ENCODE assay signal across 8 cellular contexts in genomic region chr20:45798935-45799642, GRCh38. TPM values are rescaled to one million over a fixed set of nuclear protein-coding genes. Genes with fewer than 3 reads are reported as not detected.
DNase-seq lines count a peak whose midpoint lies in the region; ATAC-seq and TF ChIP-seq lines count a peak whose summit lies in the region.

No MANE protein-coding gene starts in this region.

- H3K9me3 Mint-ChIP-seq in activated naive CD4-positive, alpha-beta T cell treated with anti-CD3 and anti-CD28 coated beads, Interleukin-2, amount 10 ng/mL, durations not matched to agents 7 days and 5 days = no peaks in the 10 kb centered on the region

- no peak for DNase-seq in GM12864 (ENCODE audit: low read depth)
- peak; percentile 82 for DNase-seq in NAMALWA (ENCODE audit: low spot score)
- peak; percentile 81 for DNase-seq in activated naive CD4-positive, alpha-beta T cell treated with anti-CD3 and anti-CD28 coated beads, Interleukin-2, amount 10 ng/mL, durations not matched to agents 7 days and 5 days
- DNase-seq in heart right ventricle = peak in 1 of 2 donors; percentile 61
- peak; percentile 71 for DNase-seq in sciatic nerve (ENCODE audit: low spot score)

- H3K4me3 Mint-ChIP-seq in activated naive CD4-positive, alpha-beta T cell treated with anti-CD3 and anti-CD28 coated beads, Interleukin-2, amount 10 ng/mL, durations not matched to agents 7 days and 5 days = no peak overlapping the region

- H3K9me3 ChIP-seq in heart right ventricle = no peaks in the 10 kb centered on the region

- H3K4me1 Mint-ChIP-seq in activated naive CD4-positive, alpha-beta T cell treated with anti-CD3 and anti-CD28 coated beads, Interleukin-2, amount 10 ng/mL, durations not matched to agents 7 days and 5 days = peaks cover 8% of the 10 kb centered on the region

- peaks cover 0 to 76% (median 49%) of the 10 kb centered on the region in 9 donors for H3K36me3 ChIP-seq in heart right ventricle

- H3K27ac ChIP-seq in heart right ventricle = peak overlapping the region in 1 of 10 donors; percentile 6

- intact Hi-C loops in heart right ventricle (cut with DNase I) = loop anchor here in 1 of 10 donors (10.0 kb wide), 1 partner anchor 834 kb away; the partner anchor contains the start of genes STK4 and TOMM34
- intact Hi-C loops in sciatic nerve (cut with DNase I) = no loop called here

- H3K36me3 Mint-ChIP-seq in activated naive CD4-positive, alpha-beta T cell treated with anti-CD3 and anti-CD28 coated beads, Interleukin-2, amount 10 ng/mL, durations not matched to agents 7 days and 5 days = peaks cover 41% of the 10 kb centered on the region

- 28 to 32% methylated on average over 4 of the region's 4 CpGs for WGBS in heart right ventricle, 2 donors

- H3K27me3 Mint-ChIP-seq in activated naive CD4-positive, alpha-beta T cell treated with anti-CD3 and anti-CD28 coated beads, Interleukin-2, amount 10 ng/mL, durations not matched to agents 7 days and 5 days = no peaks in the 10 kb centered on the region

- peaks cover 0 to 27% (median 4%) of the 10 kb centered on the region in 9 donors for H3K4me1 ChIP-seq in heart right ventricle

- peak; percentile 99 for ATAC-seq in SK-N-SH treated with all-trans-retinoic acid at 6 μM for 48 hours
- ATAC-seq in heart right ventricle = peak; percentile 55 to 86 (median 70)
- peak; percentile 91 for ATAC-seq in sciatic nerve
- ATAC-seq in GM18873 (IDR thresholded peaks at IDR 0.05; ENCODE audit: low FRiP score, unreplicated experiment) = no peak
- no peak for ATAC-seq in HG03457 (IDR thresholded peaks at IDR 0.05; ENCODE audit: unreplicated experiment)

- CTCF ChIA-PET in activated naive CD4-positive, alpha-beta T cell treated with anti-CD3 and anti-CD28 coated beads, Interleukin-2, amount 10 ng/mL, durations not matched to agents 7 days and 5 days (lab: Charles Lee) = interaction anchor here (0.6 to 2.9 kb wide), 28 partner anchors 9 to 505 kb away, joined by 3 to 21 read pairs (median 6); partner anchors contain the start of genes ACOT8, PCIF1, UBE2C and ZSWIM1

- H3K4me3 ChIP-seq in GM12864 (ENCODE audit: low read depth, low read length) = no peak overlapping the region
- no peak overlapping the region for H3K4me3 ChIP-seq in heart right ventricle

- H3K27ac Mint-ChIP-seq in activated naive CD4-positive, alpha-beta T cell treated with anti-CD3 and anti-CD28 coated beads, Interleukin-2, amount 10 ng/mL, durations not matched to agents 7 days and 5 days = peak overlapping the region; percentile 46

- no peaks in the 10 kb centered on the region for H3K27me3 ChIP-seq in heart right ventricle

- TF ChIP-seq CTCF in GM12864 (IDR thresholded peaks at IDR 0.05; ENCODE audit: low read depth, low read length, missing control alignments) = peak; percentile 90
- peak; percentile 48 to 82 (median 71) for TF ChIP-seq CTCF in heart right ventricle (IDR thresholded peaks at IDR 0.05)

TF ChIP-seq in SK-N-SH treated with all-trans-retinoic acid at 6 μM for 48 hours, 23 proteins besides CTCF, POLR2A, EP300 and RAD21:
- no peak for TF ChIP-seq PPARA (CRISPR knock-in tag; IDR thresholded peaks at IDR 0.05; ENCODE audit: borderline replicate concordance)
- TF ChIP-seq ZNF8 (CRISPR knock-in tag; IDR thresholded peaks at IDR 0.05) = no peak
- no peak for TF ChIP-seq POU6F1 (CRISPR knock-in tag; IDR thresholded peaks at IDR 0.05; ENCODE audit: borderline replicate concordance, low read depth)
- no peak for TF ChIP-seq TSHZ2 (CRISPR knock-in tag; IDR thresholded peaks at IDR 0.05)
- no peak for TF ChIP-seq CREB5 (CRISPR knock-in tag; IDR thresholded peaks at IDR 0.05; ENCODE audit: low read depth)
- no peak for TF ChIP-seq CSDC2 (CRISPR knock-in tag; IDR thresholded peaks at IDR 0.05)

RNA-seq across cellular contexts. Expression of gene DNTTIP1, which starts 7.3 kb away (rescaled TPM):
- total RNA-seq in heart right ventricle (10 to 100 TPM; 13.8 to 32.2 (median 23.3) TPM), sciatic nerve (20.5 TPM)
- 10 to 100 TPM; 18.4 to 33.5 TPM for polyA plus RNA-seq in heart right ventricle

RNA-seq across cellular contexts. Expression of gene WFDC3, which starts 7.4 kb away (rescaled TPM):
- 1 to 10 TPM in 3 of 10 donors, under 1 TPM in 3, not detected in 4; 0.49 to 2.3 (median 0.99) TPM for total RNA-seq in heart right ventricle
- polyA plus RNA-seq in heart right ventricle = under 1 TPM; 0.44 to 0.75 TPM
- 1.5 TPM for total RNA-seq in sciatic nerve

RNA-seq across cellular contexts. Expression of gene UBE2C, which starts 13.4 kb away (rescaled TPM):
- total RNA-seq in heart right ventricle (1 to 10 TPM in 6 of 10 donors, under 1 TPM in 2, not detected in 2; 0.40 to 8.6 (median 1.3) TPM), sciatic nerve (0.80 TPM)
- under 1 TPM; 0.37 to 0.54 TPM for polyA plus RNA-seq in heart right ventricle

RNA-seq across cellular contexts. Expression of gene TNNC2, which starts 28.0 kb away (rescaled TPM):
- total RNA-seq in heart right ventricle (under 1 TPM in 1 of 10 donors, not detected in 9; 0.44 TPM), sciatic nerve (0.89 TPM)
- polyA plus RNA-seq in heart right ventricle = under 1 TPM; 0.59 to 0.88 TPM

RNA-seq across cellular contexts. Expression of gene SNX21, which starts 34.5 kb away (rescaled TPM):
- total RNA-seq in heart right ventricle (10 to 100 TPM; 15.4 to 27.0 (median 19.3) TPM), sciatic nerve (52.6 TPM)
- 10 to 100 TPM; 15.8 to 18.0 TPM for polyA plus RNA-seq in heart right ventricle

Comparison
In these comparisons a context has a peak if more than half of its experiments do, and no peak if none do; other contexts are left out.
1. ATAC-seq: peak in SK-N-SH treated with all-trans-retinoic acid at 6 μM for 48 hours (single experiment), heart right ventricle (8 of 8) and sciatic nerve (single experiment); none in GM18873 (single experiment) and HG03457 (single experiment).